In the genomic region with DNA sequence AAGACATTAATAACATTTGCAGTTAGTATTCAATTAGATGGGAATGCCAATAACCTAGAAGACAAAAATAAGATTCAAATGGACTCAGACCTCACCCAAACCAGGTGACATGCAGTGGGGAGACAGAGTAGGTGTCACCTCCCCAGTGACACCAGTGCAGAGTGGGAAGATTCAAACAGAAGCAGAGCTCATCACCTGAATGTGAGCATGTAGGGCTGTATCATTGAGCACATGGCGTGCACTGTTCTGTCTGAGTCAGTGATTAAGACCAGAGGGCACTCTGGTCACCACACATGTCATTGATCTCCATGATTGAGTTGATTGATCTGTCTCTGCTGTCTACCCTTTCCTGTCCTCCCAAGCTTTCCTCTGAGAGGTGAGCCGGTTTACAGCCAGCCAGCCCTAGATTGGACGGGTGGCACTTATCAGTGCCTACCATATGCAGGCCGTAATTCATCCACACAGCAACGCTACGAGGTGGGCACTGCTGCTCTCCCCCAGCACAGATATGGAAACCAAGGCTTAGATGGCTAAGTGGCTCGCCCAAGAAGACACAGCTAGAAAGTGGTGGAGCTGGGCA, we compare ENCODE assay signal across 16 cellular contexts. TPM values are rescaled to one million over a fixed set of nuclear protein-coding genes. Genes with fewer than 3 reads are reported as not detected.
DNase-seq lines count a peak whose midpoint lies in the region; ATAC-seq, FAIRE-seq and TF ChIP-seq lines count a peak whose summit lies in the region.
"Had no signal": no experiment of that assay in that cellular context is flagged by ENCODE, and none has a peak within 500 bp of the region (broad histone marks: within the 10 kb centered on the region; RNA-seq: fewer than 3 reads in every experiment).

No MANE protein-coding gene starts in this region.

- H3K4me1 ChIP-seq in HEK293 (ENCODE audit: control insufficient read depth, insufficient read depth, low read length) (peaks cover 42% of the 10 kb centered on the region), K562 (replicated peaks in 1 of 2; ENCODE audit: control insufficient read depth in 2 of 2, insufficient read depth in 2 of 2, low read length in 2 of 2) (peaks cover 12 to 14% of the 10 kb centered on the region in 2 experiments; a peak in 4 of 5 replicates), tibial nerve (no peaks in the 10 kb centered on the region)
- H3K4me1 ChIP-seq: A549 had no signal

- in situ Hi-C loops in K562 (cut with MboI), result no loop called here

- H3K9me3 ChIP-seq in HEK293 (ENCODE audit: control insufficient read depth, insufficient read depth, low read depth, low read length) (no peaks in the 10 kb centered on the region), K562 (replicated peaks; ENCODE audit: control insufficient read depth, insufficient read depth, low read depth, low read length) (no peaks in the 10 kb centered on the region), tibial nerve (no peaks in the 10 kb centered on the region)
- H3K9me3 ChIP-seq: A549, Caco-2, HAP-1 had no signal

- no peaks in the 10 kb centered on the region for H3K79me2 ChIP-seq in K562 (ENCODE audit: control insufficient read depth, insufficient read depth, low read length)

- ATAC-seq in K562, result peak; percentile 20; the same call in 1 of the 3 replicates
- ATAC-seq: GM12878 had no signal

- H3K4me1 Mint-ChIP-seq in nephron progenitor cell, result peaks cover 60% of the 10 kb centered on the region
- H3K4me1 Mint-ChIP-seq: CD8-positive, alpha-beta memory T cell had no signal

- BruUV-seq in K562 (replicated peaks; lab: Mats Ljungman, UMichigan), result no TSS peak

- H3K9me3 Mint-ChIP-seq in nephron progenitor cell, result no peaks in the 10 kb centered on the region
- H3K9me3 Mint-ChIP-seq: CD14-positive monocyte; CD8-positive, alpha-beta memory T cell had no signal

- no peaks in the 10 kb centered on the region for H3K36me3 Mint-ChIP-seq in nephron progenitor cell (ENCODE audit: low read depth)
- H3K36me3 Mint-ChIP-seq: CD14-positive monocyte; CD8-positive, alpha-beta memory T cell had no signal

- H2AFZ ChIP-seq in K562 (ENCODE audit: low read depth, low read length), result no peak overlapping the region

- 0 out of 2 replicates have a peak, but pooled peaks cover 4% of the 10 kb centered on the region for H4K20me1 ChIP-seq in K562 (replicated peaks; ENCODE audit: control insufficient read depth, insufficient read depth, low read length)

- TF ChIP-seq POLR2A in K562 (conservative IDR thresholded peaks at IDR 0.05), result no peak
- TF ChIP-seq POLR2A in tibial nerve (IDR thresholded peaks at IDR 0.05), result no peak

- POLR2A ChIA-PET in HEK293 (lab: Yijun Ruan, JAX), result no interaction called here
- POLR2A ChIA-PET in K562 (lab: Yijun Ruan, JAX), result interaction anchor here (0.6 kb wide), 2 partner anchors 38 to 160 kb away, joined by 3 read pairs; no protein-coding TSS in a partner anchor

- no peaks in the 10 kb centered on the region for H3K9me1 ChIP-seq in K562 (ENCODE audit: control insufficient read depth, insufficient read depth, low read length)

- TF ChIP-seq RAD21 in K562 (CRISPR knock-in tag; conservative IDR thresholded peaks at IDR 0.05 in 1 of 2, IDR thresholded peaks at IDR 0.05 in 1 of 2), result no peak

- peaks cover 11% of the 10 kb centered on the region for H3K27me3 Mint-ChIP-seq in nephron progenitor cell (ENCODE audit: low read depth, poor library complexity)
- H3K27me3 Mint-ChIP-seq: CD8-positive, alpha-beta memory T cell had no signal

- 14% methylated on average over 7 of the region's 7 CpGs for WGBS in K562 (ENCODE audit: insufficient coverage, low coverage, missing lambda C conversion rate)
- WGBS in tibial nerve, 2 donors, result 89 to 96% methylated on average over 5 to 7 of the region's 7 CpGs

- DNase-seq in NCI-H524 treated with DMSO at 0.1 percent for 48 hours (lab: John Stamatoyannopoulos, UW), result peak; percentile 35
- no peak for DNase-seq in K562 (ENCODE audit: extremely low read depth in 1 of 4, low spot score in 3 of 4)
- DNase-seq in nephron progenitor cell, result peak; percentile 16
- no peak for DNase-seq in NCI-H1092 treated with DMSO at 0.1 percent for 48 hours (lab: John Stamatoyannopoulos, UW)
- DNase-seq in cerebellar cortex (ENCODE audit: low spot score), result no peak
- DNase-seq in tibial nerve (ENCODE audit: low spot score in 2 of 2), result no peak
- DNase-seq in NCI-H526 (lab: John Stamatoyannopoulos, UW), result no peak
- DNase-seq: Caco-2; CD8-positive, alpha-beta memory T cell; GOT3; KBM-7 had no signal

- CTCF ChIA-PET in HEK293 (lab: Yijun Ruan, JAX) (no interaction called here), K562 (lab: Yijun Ruan, JAX; ENCODE audit: low intra/inter-chr PET ratio) (no interaction called here)

- FAIRE-seq in K562 (lab: Jason Lieb, UNC), result no peak
- FAIRE-seq: A549, GM12878 had no signal

- peak overlapping the region; percentile 14 for H3K4me3 Mint-ChIP-seq in nephron progenitor cell
- H3K4me3 Mint-ChIP-seq: CD14-positive monocyte; CD8-positive, alpha-beta memory T cell had no signal

- H3K4me3 ChIP-seq in HEK293 (ENCODE audit: low read depth, low read length), result no peak overlapping the region
- no peak overlapping the region for H3K4me3 ChIP-seq in K562
- H3K4me3 ChIP-seq in tibial nerve, result no peak overlapping the region
- H3K4me3 ChIP-seq: A549, GM12878, HAP-1 had no signal

- H3K36me3 ChIP-seq in HEK293 (ENCODE audit: control insufficient read depth in 2 of 2, insufficient read depth in 1 of 2, low read length in 2 of 2) (peaks cover 0 to 8% of the 10 kb centered on the region in 2 experiments; a peak in 2 of 3 replicates), K562 (ENCODE audit: control insufficient read depth, insufficient read depth, low read length) (no peaks in the 10 kb centered on the region), tibial nerve (no peaks in the 10 kb centered on the region)
- H3K36me3 ChIP-seq: HAP-1 had no signal

- H3K9ac ChIP-seq in K562 (ENCODE audit: insufficient read depth in 1 of 2, low read depth in 2 of 2, low read length in 2 of 2), result peak overlapping the region in 1 of 2 experiments; percentile 29; a peak in 1 of 4 replicates

- no peak overlapping the region for H3K4me2 ChIP-seq in K562 (ENCODE audit: insufficient read depth, low read length)
- H3K4me2 ChIP-seq: A549 had no signal

- H3K27ac ChIP-seq in HEK293 (ENCODE audit: extremely low read depth, low read depth, low read length), result peak overlapping the region; percentile 89
- H3K27ac ChIP-seq in K562 (ENCODE audit: extremely low read depth, low read depth, low read length), result no peak overlapping the region
- H3K27ac ChIP-seq in tibial nerve, result no peak overlapping the region
- H3K27ac ChIP-seq: A549 had no signal

- intact Hi-C loops in K562 (cut with micrococcal nuclease), result no loop called here

- H3K27me3 ChIP-seq in K562 (ENCODE audit: control insufficient read depth in 2 of 2, insufficient read depth in 2 of 2, low read length in 2 of 2) (no peaks in the 10 kb centered on the region), tibial nerve (no peaks in the 10 kb centered on the region)

- H3K27ac Mint-ChIP-seq in nephron progenitor cell, result no peak overlapping the region
- H3K27ac Mint-ChIP-seq: CD14-positive monocyte had no signal

- no peak for TF ChIP-seq CTCF in HEK293 (tag by site-specific recombination; IDR thresholded peaks at IDR 0.05)
- no peak for TF ChIP-seq CTCF in K562 (IDR thresholded peaks at IDR 0.05 in 2 of 3, conservative IDR thresholded peaks at IDR 0.05 in 1 of 3; ENCODE audit: insufficient read depth in 2 of 3, low read depth in 1 of 3, low read length in 3 of 3)
- TF ChIP-seq CTCF in nephron progenitor cell (IDR thresholded peaks at IDR 0.05), result no peak
- no peak for TF ChIP-seq CTCF in tibial nerve (IDR thresholded peaks at IDR 0.05)

- TF ChIP-seq EP300 in K562 (IDR thresholded peaks at IDR 0.05; ENCODE audit: low read length), result no peak
- no peak for TF ChIP-seq EP300 in tibial nerve (IDR thresholded peaks at IDR 0.05)

RNA-seq across cellular contexts. Expression of gene RHBDL3, which starts 34.0 kb away (rescaled TPM):
- total RNA-seq in K562 (2011; cell fraction: chromatin; rRNA removed; ENCODE audit: low replicate concordance), result 0.26 and 0.76 TPM in 2 replicates
- 0.33 and 0.53 TPM in 2 replicates for total RNA-seq in K562 (2011; cell fraction: nucleolus; rRNA removed)
- total RNA-seq in K562 (2011; cell fraction: nucleoplasm; rRNA removed), result 0.37 and 0.69 TPM in 2 replicates
- 0.08 and 0.09 TPM in 2 replicates for total RNA-seq in K562 (2014; rRNA removed)
- total RNA-seq in K562 (2014; rRNA removed; fragmentation: Illumina TruSeq; extraction: Trizol), result 0.03 and 0.07 TPM in 2 replicates
- total RNA-seq in K562 (2015; rRNA removed; fragmentation: Illumina TruSeq; extraction: Trizol), result 0.08 TPM in 1 of 2 replicates, not detected in the other
- 0.13 and 0.31 TPM in 2 replicates for total RNA-seq in K562 (2021)
- 0.07 and 0.22 TPM in 2 replicates for polyA plus RNA-seq in K562 (2011; rRNA removed)
- polyA plus RNA-seq in K562 (2011; cell fraction: cytosol; rRNA removed), result 0.10 and 0.54 TPM in 2 replicates
- 0.06 and 0.46 TPM in 2 replicates for polyA plus RNA-seq in K562 (2011; cell fraction: nucleus; rRNA removed)
- 0.03 and 0.05 TPM in 2 replicates for polyA plus RNA-seq in K562 (2012)
- 0.03 and 0.06 TPM in 2 replicates for polyA plus RNA-seq in K562 (2014; fragmentation: Illumina TruSeq; extraction: Trizol)
- not detected for polyA plus RNA-seq in K562 (2014; fragmentation: Nextera tagmentation; extraction: Ambion mirVana)
- polyA plus RNA-seq in K562 (2014; rRNA removed), result 0.01 TPM in 1 of 2 replicates, not detected in the other
- polyA minus RNA-seq in K562 (2011; rRNA and poly(A)+ RNA removed), result 0.06 and 0.32 TPM in 2 replicates
- not detected in 2 replicates for polyA minus RNA-seq in K562 (2011; cell fraction: cytosol; rRNA and poly(A)+ RNA removed)
- polyA minus RNA-seq in K562 (2011; cell fraction: nucleus; rRNA and poly(A)+ RNA removed), result not detected in 2 replicates
- total RNA-seq in tibial nerve, result under 1 TPM in 1 of 4 donors, not detected in 3; 0.30 TPM
- total RNA-seq: Caco-2 had no signal
- polyA plus RNA-seq: CD14-positive monocyte; CD8-positive, alpha-beta memory T cell had no signal

RNA-seq across cellular contexts. Expression of gene C17orf75, which starts 42.3 kb away (rescaled TPM):
- total RNA-seq in K562 (2011; cell fraction: chromatin; rRNA removed; ENCODE audit: low replicate concordance), result 21.1 and 30.2 TPM in 2 replicates
- 10.5 and 11.2 TPM in 2 replicates for total RNA-seq in K562 (2011; cell fraction: nucleolus; rRNA removed)
- 21.6 and 26.5 TPM in 2 replicates for total RNA-seq in K562 (2011; cell fraction: nucleoplasm; rRNA removed)
- total RNA-seq in K562 (2014; rRNA removed) (17.4 and 24.8 TPM in 2 replicates), K562 (2014; rRNA removed; fragmentation: Illumina TruSeq; extraction: Trizol) (21.2 and 22.4 TPM in 2 replicates), K562 (2015; rRNA removed; fragmentation: Illumina TruSeq; extraction: Trizol) (15.0 and 16.1 TPM in 2 replicates), K562 (2021) (17.3 and 18.5 TPM in 2 replicates), tibial nerve (10 to 100 TPM in 3 of 4 donors, 1 to 10 TPM in 1; 5.9 to 20.2 (median 16.8) TPM)
- polyA plus RNA-seq in K562 (2011; rRNA removed) (14.1 and 26.1 TPM in 2 replicates), K562 (2014; fragmentation: Illumina TruSeq; extraction: Trizol) (15.1 and 15.5 TPM in 2 replicates), K562 (2014; fragmentation: Nextera tagmentation; extraction: Ambion mirVana) (10 to 100 TPM; 49.6 to 55.7 TPM), K562 (2014; rRNA removed) (17.0 and 20.4 TPM in 2 replicates)
- 5.5 and 8.6 TPM in 2 replicates for polyA plus RNA-seq in K562 (2011; cell fraction: cytosol; rRNA removed)
- 11.0 and 15.2 TPM in 2 replicates for polyA plus RNA-seq in K562 (2011; cell fraction: nucleus; rRNA removed)
- 18.6 and 24.7 TPM in 2 replicates for polyA plus RNA-seq in K562 (2012)
- polyA minus RNA-seq in K562 (2011; rRNA and poly(A)+ RNA removed), result 9.7 and 16.0 TPM in 2 replicates
- 4.6 and 7.2 TPM in 2 replicates for polyA minus RNA-seq in K562 (2011; cell fraction: cytosol; rRNA and poly(A)+ RNA removed)
- 4.6 and 5.6 TPM in 2 replicates for polyA minus RNA-seq in K562 (2011; cell fraction: nucleus; rRNA and poly(A)+ RNA removed)

RNA-seq across cellular contexts. Expression of gene ZNF207, which starts 50.3 kb away (rescaled TPM):
- 624 and 1,466 TPM in 2 replicates for total RNA-seq in K562 (2011; cell fraction: chromatin; rRNA removed; ENCODE audit: low replicate concordance)
- total RNA-seq in K562 (2011; cell fraction: nucleolus; rRNA removed), result 225 and 284 TPM in 2 replicates
- 466 and 588 TPM in 2 replicates for total RNA-seq in K562 (2011; cell fraction: nucleoplasm; rRNA removed)
- total RNA-seq in K562 (2014; rRNA removed) (123 and 153 TPM in 2 replicates), K562 (2014; rRNA removed; fragmentation: Illumina TruSeq; extraction: Trizol) (268 and 297 TPM in 2 replicates), K562 (2015; rRNA removed; fragmentation: Illumina TruSeq; extraction: Trizol) (245 and 255 TPM in 2 replicates), K562 (2021) (216 and 222 TPM in 2 replicates), tibial nerve (100 to 1,000 TPM; 121 to 195 (median 152) TPM)
- polyA plus RNA-seq in K562 (2011; rRNA removed) (267 and 333 TPM in 2 replicates), K562 (2014; fragmentation: Illumina TruSeq; extraction: Trizol) (317 and 370 TPM in 2 replicates), K562 (2014; fragmentation: Nextera tagmentation; extraction: Ambion mirVana) (100 to 1,000 TPM; 191 to 245 TPM), K562 (2014; rRNA removed) (216 and 250 TPM in 2 replicates)
- 266 and 328 TPM in 2 replicates for polyA plus RNA-seq in K562 (2011; cell fraction: cytosol; rRNA removed)
- polyA plus RNA-seq in K562 (2011; cell fraction: nucleus; rRNA removed), result 346 and 475 TPM in 2 replicates
- 196 and 246 TPM in 2 replicates for polyA plus RNA-seq in K562 (2012)
- polyA minus RNA-seq in K562 (2011; rRNA and poly(A)+ RNA removed), result 343 and 416 TPM in 2 replicates
- 103 and 151 TPM in 2 replicates for polyA minus RNA-seq in K562 (2011; cell fraction: cytosol; rRNA and poly(A)+ RNA removed)
- polyA minus RNA-seq in K562 (2011; cell fraction: nucleus; rRNA and poly(A)+ RNA removed), result 188 and 265 TPM in 2 replicates

Comparison
In these comparisons a context has a peak if more than half of its experiments do, and no peak if none do; other contexts are left out.
1. DNase-seq: peak in NCI-H524 treated with DMSO at 0.1 percent for 48 hours (single experiment) and nephron progenitor cell (single experiment); none in K562 (0 of 4), NCI-H1092 treated with DMSO at 0.1 percent for 48 hours (single experiment), cerebellar cortex (single experiment), tibial nerve (0 of 2) and NCI-H526 (0 of 2).